In the genomic region with DNA sequence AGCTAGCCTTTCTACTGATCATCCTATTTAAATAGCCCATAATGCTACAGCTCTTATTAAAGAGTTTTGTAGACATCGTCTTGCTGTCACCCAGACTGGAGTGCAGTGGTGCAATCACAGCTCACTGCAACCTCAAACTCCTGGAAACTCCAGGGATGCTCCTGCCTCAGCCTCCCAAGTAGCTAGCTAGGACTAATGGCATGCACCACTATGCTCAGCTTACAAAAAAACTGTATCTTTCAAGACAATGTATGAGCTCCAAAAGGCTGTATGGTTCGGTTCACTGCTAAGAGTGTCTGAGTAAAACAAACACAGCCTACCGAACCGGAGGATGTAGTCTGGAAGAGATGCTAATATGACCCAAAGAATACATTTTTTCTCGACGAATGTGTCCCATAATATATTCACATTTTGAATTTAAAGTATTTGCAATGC, we compare ENCODE assay signal across 1 cellular context.
TF ChIP-seq lines count a peak whose summit lies in the region.

No MANE protein-coding gene starts in this region.

TF ChIP-seq in GM12878, 131 proteins besides CTCF, POLR2A, EP300 and RAD21:
- TF ChIP-seq E4F1 (IDR thresholded peaks at IDR 0.05; ENCODE audit: borderline replicate concordance, partially characterized antibody) (no peak), POU2F2 (IDR thresholded peaks at IDR 0.05; ENCODE audit: borderline replicate concordance, low read depth, low read length) (no peak), POLR2AphosphoS5 (IDR thresholded peaks at IDR 0.05; ENCODE audit: low read length) (peak; percentile 46)
TF ChIP-seq in GM12878: peak in this region for 1.
